In genomic region chr6:169286961-169287360, GRCh38 we compare ENCODE assay signal across 37 cellular contexts. TPM values are rescaled to one million over a fixed set of nuclear protein-coding genes. Genes with fewer than 3 reads are reported as not detected.
"Had no signal": no experiment of that assay in that cellular context is flagged by ENCODE, and none has a peak within 500 bp of the region (broad histone marks: within the 10 kb centered on the region; RNA-seq: fewer than 3 reads in every experiment).

No MANE protein-coding gene starts in this region.

- H3K4me3 ChIP-seq: ascending aorta, cardiac muscle cell had no signal

- H3K27me3 Mint-ChIP-seq: activated CD4-positive, alpha-beta T cell treated with anti-CD3 and anti-CD28 coated beads, Interleukin-2, amount 10 ng/mL, durations not matched to agents 24 days and 14 days; activated naive CD4-positive, alpha-beta T cell treated with anti-CD3 and anti-CD28 coated beads, Interleukin-2, amount 10 ng/mL, durations not matched to agents 7 days and 5 days; activated naive CD8-positive, alpha-beta T cell treated with anti-CD3 and anti-CD28 coated beads, Interleukin-2, amount 10 ng/mL, durations not matched to agents 7 days and 5 days; activated naive CD8-positive, alpha-beta T cell treated with anti-CD3 and anti-CD28 coated beads, Interleukin-2, amount 50 U/mL, for 24 hours; brain had no signal

- H3K9me3 ChIP-seq: ascending aorta had no signal

- H3K4me1 Mint-ChIP-seq: activated B cell treated with CpG ODN at 0.5 μM for 24 hours; activated CD4-positive, alpha-beta T cell treated with anti-CD3 and anti-CD28 coated beads, Interleukin-2, amount 10 ng/mL, durations not matched to agents 24 days and 14 days; activated naive CD4-positive, alpha-beta T cell treated with anti-CD3 and anti-CD28 coated beads, Interleukin-2, amount 10 ng/mL, durations not matched to agents 7 days and 5 days; activated naive CD4-positive, alpha-beta T cell treated with anti-CD3 and anti-CD28 coated beads, Interleukin-2, amount 50 U/mL, for 24 hours; activated naive CD8-positive, alpha-beta T cell treated with anti-CD3 and anti-CD28 coated beads, Interleukin-2, amount 10 ng/mL, durations not matched to agents 7 days and 5 days; activated naive CD8-positive, alpha-beta T cell treated with anti-CD3 and anti-CD28 coated beads, Interleukin-2, amount 50 U/mL, for 24 hours; activated T-helper 17 cell treated with anti-CD3 and anti-CD28 coated beads, Interleukin-2, amount 50 U/mL, for 72 hours; central memory CD8-positive, alpha-beta T cell had no signal

- H3K4me3 Mint-ChIP-seq: activated B cell treated with CpG ODN at 0.5 μM for 24 hours; activated CD4-positive, alpha-beta memory T cell treated with anti-CD3 and anti-CD28 coated beads for 36 hours; activated CD4-positive, alpha-beta T cell treated with anti-CD3 and anti-CD28 coated beads, Interleukin-2, amount 10 ng/mL, durations not matched to agents 24 days and 14 days; activated CD8-positive, alpha-beta T cell treated with anti-CD3 and anti-CD28 coated beads for 36 hours; activated naive CD4-positive, alpha-beta T cell treated with anti-CD3 and anti-CD28 coated beads, Interleukin-2, amount 10 ng/mL, durations not matched to agents 7 days and 5 days; activated naive CD4-positive, alpha-beta T cell treated with anti-CD3 and anti-CD28 coated beads, Interleukin-2, amount 50 U/mL, for 24 hours; activated naive CD8-positive, alpha-beta T cell; activated naive CD8-positive, alpha-beta T cell treated with anti-CD3 and anti-CD28 coated beads, Interleukin-2, amount 10 ng/mL, durations not matched to agents 7 days and 5 days; activated naive CD8-positive, alpha-beta T cell treated with anti-CD3 and anti-CD28 coated beads, Interleukin-2, amount 50 U/mL, for 24 hours; activated T-cell treated with anti-CD3 and anti-CD28 coated beads, Interleukin-2, amount 50 U/mL, for 4 hours; activated T-cell treated with anti-CD3 and anti-CD28 coated beads, Interleukin-2, amount 50 U/mL, for 72 hours; activated T-helper 1 cell treated with anti-CD3 and anti-CD28 coated beads, Interleukin-12 subunit alpha, Interleukin-12 subunit beta, Interleukin-2, Interleukin-4 antibody, amounts not matched to agents 30 ng/mL and 10 ng/mL and 1 ng/mL, durations not matched to agents 14 hours and 24 hours and 36 hours; activated T-helper 17 cell treated with anti-CD3 and anti-CD28 coated beads, Interleukin-2, amount 50 U/mL, for 72 hours; brain; central memory CD8-positive, alpha-beta T cell; T-helper 1 cell treated with Interleukin-12 subunit alpha and Interleukin-12 subunit beta and Interleukin-4 antibody, amounts not matched to agents 30 μg/mL and 1 μg/mL, for 36 hours; T-helper 2 cell treated with Interferon-gamma antibody and Interleukin-4, amounts not matched to agents 5 μg/mL and 100 μg/mL, for 36 hours had no signal

- ATAC-seq: activated CD8-positive, alpha-beta T cell treated with anti-CD3 and anti-CD28 coated beads for 36 hours; activated naive CD8-positive, alpha-beta T cell treated with anti-CD3 and anti-CD28 coated beads, Interleukin-2, amount 50 U/mL, for 24 hours; activated T-cell treated with anti-CD3 and anti-CD28 coated beads, Interleukin-2, amount 50 U/mL, for 4 hours; activated T-cell treated with anti-CD3 and anti-CD28 coated beads, Interleukin-2, amount 50 U/mL, for 72 hours; activated T-helper 17 cell treated with anti-CD3 and anti-CD28 coated beads, Interleukin-2, amount 50 U/mL, for 72 hours had no signal

- H3K9me3 Mint-ChIP-seq: activated B cell treated with CpG ODN at 0.5 μM for 24 hours; activated CD4-positive, alpha-beta memory T cell treated with anti-CD3 and anti-CD28 coated beads for 36 hours; activated CD4-positive, alpha-beta T cell treated with anti-CD3 and anti-CD28 coated beads, Interleukin-2, amount 10 ng/mL, durations not matched to agents 24 days and 14 days; activated CD8-positive, alpha-beta T cell treated with anti-CD3 and anti-CD28 coated beads for 36 hours; activated naive CD4-positive, alpha-beta T cell treated with anti-CD3 and anti-CD28 coated beads, Interleukin-2, amount 10 ng/mL, durations not matched to agents 7 days and 5 days; activated naive CD4-positive, alpha-beta T cell treated with anti-CD3 and anti-CD28 coated beads, Interleukin-2, amount 50 U/mL, for 24 hours; activated naive CD8-positive, alpha-beta T cell treated with anti-CD3 and anti-CD28 coated beads, Interleukin-2, amount 10 ng/mL, durations not matched to agents 7 days and 5 days; activated naive CD8-positive, alpha-beta T cell treated with anti-CD3 and anti-CD28 coated beads, Interleukin-2, amount 50 U/mL, for 24 hours; activated T-cell treated with anti-CD3 and anti-CD28 coated beads, Interleukin-2, amount 50 U/mL, for 4 hours; activated T-cell treated with anti-CD3 and anti-CD28 coated beads, Interleukin-2, amount 50 U/mL, for 72 hours; activated T-helper 1 cell treated with anti-CD3 and anti-CD28 coated beads, Interleukin-12 subunit alpha, Interleukin-12 subunit beta, Interleukin-2, Interleukin-4 antibody, amounts not matched to agents 30 ng/mL and 10 ng/mL and 1 ng/mL, durations not matched to agents 14 hours and 24 hours and 36 hours; activated T-helper 17 cell treated with anti-CD3 and anti-CD28 coated beads, Interleukin-2, amount 50 U/mL, for 72 hours; central memory CD8-positive, alpha-beta T cell; T-helper 1 cell treated with Interleukin-12 subunit alpha and Interleukin-12 subunit beta and Interleukin-4 antibody, amounts not matched to agents 30 μg/mL and 1 μg/mL, for 36 hours; T-helper 2 cell treated with Interferon-gamma antibody and Interleukin-4, amounts not matched to agents 5 μg/mL and 100 μg/mL, for 36 hours had no signal

- H3K36me3 Mint-ChIP-seq: activated CD4-positive, alpha-beta memory T cell treated with anti-CD3 and anti-CD28 coated beads for 36 hours; activated naive CD4-positive, alpha-beta T cell treated with anti-CD3 and anti-CD28 coated beads, Interleukin-2, amount 10 ng/mL, durations not matched to agents 7 days and 5 days; activated naive CD4-positive, alpha-beta T cell treated with anti-CD3 and anti-CD28 coated beads, Interleukin-2, amount 50 U/mL, for 24 hours; activated naive CD8-positive, alpha-beta T cell; activated naive CD8-positive, alpha-beta T cell treated with anti-CD3 and anti-CD28 coated beads, Interleukin-2, amount 10 ng/mL, durations not matched to agents 7 days and 5 days; brain had no signal

- H3K27ac ChIP-seq: ascending aorta, cardiac muscle cell, VCaP had no signal

- H3K27me3 ChIP-seq: ascending aorta, cardiac muscle cell had no signal

- DNase-seq: activated B cell treated with CpG ODN at 0.5 μM for 24 hours; activated CD4-positive, alpha-beta memory T cell treated with anti-CD3 and anti-CD28 coated beads for 36 hours; activated CD4-positive, alpha-beta T cell treated with anti-CD3 and anti-CD28 coated beads for 4 hours; activated CD4-positive, alpha-beta T cell treated with anti-CD3 and anti-CD28 coated beads, Interleukin-2, amount 50 U/mL, for 1 hour; activated CD4-positive, alpha-beta T cell treated with anti-CD3 and anti-CD28 coated beads, Interleukin-2, amount 50 U/mL, for 4 hours; activated CD4-positive, CD25-positive, alpha-beta regulatory T cell treated with anti-CD3 and anti-CD28 coated beads, Interleukin-2, amount 50 U/mL, for 72 hours; activated CD8-positive, alpha-beta memory T cell treated with anti-CD3 and anti-CD28 coated beads, Interleukin-2, amount 50 U/mL, for 4 hours; activated CD8-positive, alpha-beta T cell treated with anti-CD3 and anti-CD28 coated beads for 36 hours; activated effector memory CD4-positive, alpha-beta T cell treated with anti-CD3 and anti-CD28 coated beads, Interleukin-2, amount 50 U/mL, for 16 hours; activated gamma-delta T cell treated with Interleukin-2 at 50 U/mL for 16 hours; activated naive CD4-positive, alpha-beta T cell; activated naive CD4-positive, alpha-beta T cell treated with anti-CD3 and anti-CD28 coated beads, Interleukin-2, amount 10 ng/mL, durations not matched to agents 7 days and 5 days; activated naive CD8-positive, alpha-beta T cell treated with anti-CD3 and anti-CD28 coated beads, Interleukin-2, amount 10 ng/mL, durations not matched to agents 7 days and 5 days; activated naive CD8-positive, alpha-beta T cell treated with anti-CD3 and anti-CD28 coated beads, Interleukin-2, amount 50 U/mL, for 24 hours; activated T-cell treated with anti-CD3 and anti-CD28 coated beads for 4 hours; activated T-cell treated with anti-CD3 and anti-CD28 coated beads, Interleukin-2, amount 50 U/mL, for 1 hour; activated T-cell treated with anti-CD3 and anti-CD28 coated beads, Interleukin-2, amount 50 U/mL, for 4 hours; activated T-cell treated with anti-CD3 and anti-CD28 coated beads, Interleukin-2, amount 50 U/mL, for 72 hours; amygdala; anterior cingulate cortex; cerebellar nuclear complex; T-helper 1 cell; T-helper 2 cell; T-helper 9 cell had no signal

- H3K4me1 ChIP-seq: ascending aorta had no signal

- H3K27ac Mint-ChIP-seq: activated B cell treated with CpG ODN at 0.5 μM for 24 hours; activated CD4-positive, alpha-beta memory T cell treated with anti-CD3 and anti-CD28 coated beads for 36 hours; activated CD4-positive, alpha-beta T cell treated with anti-CD3 and anti-CD28 coated beads, Interleukin-2, amount 10 ng/mL, durations not matched to agents 24 days and 14 days; activated CD8-positive, alpha-beta T cell treated with anti-CD3 and anti-CD28 coated beads for 36 hours; activated naive CD4-positive, alpha-beta T cell treated with anti-CD3 and anti-CD28 coated beads, Interleukin-2, amount 10 ng/mL, durations not matched to agents 7 days and 5 days; activated naive CD4-positive, alpha-beta T cell treated with anti-CD3 and anti-CD28 coated beads, Interleukin-2, amount 50 U/mL, for 24 hours; activated naive CD8-positive, alpha-beta T cell; activated naive CD8-positive, alpha-beta T cell treated with anti-CD3 and anti-CD28 coated beads, Interleukin-2, amount 10 ng/mL, durations not matched to agents 7 days and 5 days; activated naive CD8-positive, alpha-beta T cell treated with anti-CD3 and anti-CD28 coated beads, Interleukin-2, amount 50 U/mL, for 24 hours; activated T-cell treated with anti-CD3 and anti-CD28 coated beads, Interleukin-2, amount 50 U/mL, for 72 hours; activated T-helper 1 cell treated with anti-CD3 and anti-CD28 coated beads, Interleukin-12 subunit alpha, Interleukin-12 subunit beta, Interleukin-2, Interleukin-4 antibody, amounts not matched to agents 30 ng/mL and 10 ng/mL and 1 ng/mL, durations not matched to agents 14 hours and 24 hours and 36 hours; activated T-helper 17 cell treated with anti-CD3 and anti-CD28 coated beads, Interleukin-2, amount 50 U/mL, for 72 hours; brain; T-helper 1 cell treated with Interleukin-12 subunit alpha and Interleukin-12 subunit beta and Interleukin-4 antibody, amounts not matched to agents 30 μg/mL and 1 μg/mL, for 36 hours; T-helper 2 cell treated with Interferon-gamma antibody and Interleukin-4, amounts not matched to agents 5 μg/mL and 100 μg/mL, for 36 hours had no signal

- H3K36me3 ChIP-seq: ascending aorta, cardiac muscle cell had no signal

RNA-seq across cellular contexts. Expression of gene THBS2, which starts 33.3 kb away (rescaled TPM):
- total RNA-seq: activated B cell treated with CpG ODN at 0.5 μM for 24 hours; activated CD4-positive, alpha-beta memory T cell treated with anti-CD3 and anti-CD28 coated beads for 36 hours; activated CD4-positive, alpha-beta T cell treated with anti-CD3 and anti-CD28 coated beads, Interleukin-2, amount 10 ng/mL, durations not matched to agents 24 days and 14 days; activated CD8-positive, alpha-beta memory T cell treated with anti-CD3 and anti-CD28 coated beads for 36 hours; activated CD8-positive, alpha-beta T cell treated with anti-CD3 and anti-CD28 coated beads for 36 hours; activated naive CD8-positive, alpha-beta T cell treated with anti-CD3 and anti-CD28 coated beads, Interleukin-2, amount 10 ng/mL, durations not matched to agents 7 days and 5 days; activated T-cell treated with anti-CD3 and anti-CD28 coated beads, Interleukin-2, amount 50 U/mL, for 72 hours; activated T-helper 1 cell treated with anti-CD3 and anti-CD28 coated beads, Interleukin-12 subunit alpha, Interleukin-12 subunit beta, Interleukin-2, Interleukin-4 antibody, amounts not matched to agents 30 ng/mL and 10 ng/mL and 1 ng/mL, durations not matched to agents 14 hours and 24 hours and 36 hours; activated T-helper 17 cell treated with anti-CD3 and anti-CD28 coated beads, Interleukin-2, amount 50 U/mL, for 72 hours had no signal
